ENCODE assay signal across 8 cellular contexts in the genomic region with DNA sequence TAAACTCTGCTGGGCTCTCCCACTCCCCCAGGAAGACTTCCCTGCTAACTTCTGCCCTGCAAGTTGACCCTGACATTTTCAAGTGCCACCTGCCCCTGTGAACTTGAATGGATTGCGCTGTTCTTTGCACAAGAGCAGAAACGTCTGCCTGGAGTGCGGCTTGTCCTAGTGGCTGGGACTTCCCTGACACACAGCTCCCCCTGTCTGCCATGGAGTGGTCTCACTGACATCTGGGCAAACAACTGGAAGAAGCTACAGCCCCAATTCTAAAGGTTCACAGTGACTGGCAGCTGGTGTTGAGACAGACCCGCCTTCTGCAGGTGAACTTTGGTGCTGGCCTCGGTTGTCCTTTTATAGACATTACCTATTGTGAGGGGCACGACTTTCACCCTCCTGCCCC.
A peak's percentile ranks its signal among the peaks of the same experiment; 100 is the strongest.
DNase-seq lines count a peak whose midpoint lies in the region; ATAC-seq, FAIRE-seq and TF ChIP-seq lines count a peak whose summit lies in the region.
"Not testable (repeated sequence)": the region's sequence is repeated elsewhere in the genome, so short reads cannot be mapped to it uniquely, and the experiment has no call there.

No MANE protein-coding gene starts in this region.

- not testable (repeated sequence) for H3K4me1 Mint-ChIP-seq in GM23338, mesothelial cell of epicardium

- H3K9ac ChIP-seq in K562 (ENCODE audit: insufficient read depth in 1 of 2, low read depth in 2 of 2, low read length in 2 of 2) = not testable (repeated sequence)

- intact Hi-C loops in K562 (cut with micrococcal nuclease) = loop anchor here (10.0 kb wide), 2 partner anchors 94 to 134 kb away; no protein-coding TSS in a partner anchor

- TF ChIP-seq CTCF in C4-2B (conservative IDR thresholded peaks at IDR 0.05) (peak; percentile 5; the same call in 1 of the 2 replicates), GM23338 (conservative IDR thresholded peaks at IDR 0.05; ENCODE audit: low read depth in 2 of 2) (peak; percentile 60 to 89), WERI-Rb-1 (IDR thresholded peaks at IDR 0.05; ENCODE audit: low read depth, low read length) (peak; percentile 46), K562 (IDR thresholded peaks at IDR 0.05 in 2 of 3, conservative IDR thresholded peaks at IDR 0.05 in 1 of 3; ENCODE audit: insufficient read depth in 2 of 3, low read depth in 1 of 3, low read length in 3 of 3) (peak; percentile 59 to 66 (median 66)), cardiac muscle cell (IDR thresholded peaks at IDR 0.05; ENCODE audit: low read depth, low read length) (peak; percentile 60)
- not testable (repeated sequence) for TF ChIP-seq CTCF in mesothelial cell of epicardium (IDR thresholded peaks at IDR 0.05; ENCODE audit: unreplicated experiment)

- not testable (repeated sequence) for H3K4me3 Mint-ChIP-seq in GM23338, mesothelial cell of epicardium

- peak; percentile 56 to 71 for TF ChIP-seq RAD21 in K562 (CRISPR knock-in tag; conservative IDR thresholded peaks at IDR 0.05 in 1 of 2, IDR thresholded peaks at IDR 0.05 in 1 of 2)

- H3K4me1 ChIP-seq in GM23338 (ENCODE audit: insufficient read depth); K562 (replicated peaks in 1 of 2; ENCODE audit: control insufficient read depth in 2 of 2, insufficient read depth in 2 of 2, low read length in 2 of 2); cardiac muscle cell (ENCODE audit: low read depth): not testable (repeated sequence)

- H3K79me2 ChIP-seq in GM23338 (replicated peaks; ENCODE audit: insufficient read depth); K562 (ENCODE audit: control insufficient read depth, insufficient read depth, low read length): not testable (repeated sequence)

- BruUV-seq in K562 (replicated peaks; lab: Mats Ljungman, UMichigan) = not testable (repeated sequence)

- H3K36me3 ChIP-seq in GM23338 (ENCODE audit: insufficient read depth); WERI-Rb-1; K562 (ENCODE audit: control insufficient read depth, insufficient read depth, low read length); cardiac muscle cell: not testable (repeated sequence)

- H3K36me3 Mint-ChIP-seq in GM23338 (ENCODE audit: low read depth); mesothelial cell of epicardium: not testable (repeated sequence)

- not testable (repeated sequence) for H3K4me3 ChIP-seq in GM23338; WERI-Rb-1 (ENCODE audit: low read depth, low read length); K562; cardiac muscle cell

- peak; percentile 89 for DNase-seq in GM23338 (ENCODE audit: low spot score)
- peak; percentile 34 for DNase-seq in NCI-H748 (lab: John Stamatoyannopoulos, UW; ENCODE audit: unreplicated experiment)
- peak; percentile 13 for DNase-seq in WERI-Rb-1
- DNase-seq in K562 (ENCODE audit: extremely low read depth in 1 of 4, low spot score in 3 of 4) = peak; percentile 17 to 66 (median 30)
- peak; percentile 73 to 80 for DNase-seq in cardiac muscle cell (ENCODE audit: low read depth in 1 of 2, low spot score in 1 of 2)
- peak; percentile 31 to 45 for DNase-seq in mesothelial cell of epicardium (ENCODE audit: low spot score in 2 of 2, unreplicated experiment in 2 of 2)
- peak; percentile 27 for DNase-seq in stimulated activated CD4-positive, alpha-beta T cell treated with anti-CD3 and anti-CD28 coated beads, Interleukin-4, amount 100 ng/mL, for 1 hour

- POLR2A ChIA-PET in K562 (lab: Yijun Ruan, JAX) = interaction anchor here (0.6 kb wide), 1 partner anchor 205 kb away, joined by 3 read pairs; no protein-coding TSS in a partner anchor

- H3K27ac ChIP-seq in C4-2B; GM23338 (ENCODE audit: low read depth); WERI-Rb-1; K562 (ENCODE audit: extremely low read depth, low read depth, low read length); cardiac muscle cell: not testable (repeated sequence)

- H3K27me3 ChIP-seq in GM23338 (ENCODE audit: insufficient read depth); WERI-Rb-1 (ENCODE audit: insufficient read depth, low read depth, severe bottlenecking); K562 (ENCODE audit: control insufficient read depth in 2 of 2, insufficient read depth in 2 of 2, low read length in 2 of 2); cardiac muscle cell: not testable (repeated sequence)

- not testable (repeated sequence) for H3F3A ChIP-seq in GM23338 (replicated peaks; ENCODE audit: low read depth)

- 10% methylated on average over 5 of the region's 6 CpGs for WGBS in K562 (ENCODE audit: insufficient coverage, low coverage, missing lambda C conversion rate)

- not testable (repeated sequence) for H3K9me1 ChIP-seq in K562 (ENCODE audit: control insufficient read depth, insufficient read depth, low read length)

- not testable (repeated sequence) for H3K9me3 ChIP-seq in WERI-Rb-1 (ENCODE audit: severe bottlenecking); K562 (replicated peaks; ENCODE audit: control insufficient read depth, insufficient read depth, low read depth, low read length); cardiac muscle cell (ENCODE audit: low read depth)

- CTCF ChIA-PET in K562 (lab: Yijun Ruan, JAX; ENCODE audit: low intra/inter-chr PET ratio) = interaction anchor here (0.7 to 1.9 kb wide), 3 partner anchors 90 to 138 kb away, joined by 3 to 7 read pairs (median 4); no protein-coding TSS in a partner anchor

- H3K4me2 ChIP-seq in GM23338; K562 (ENCODE audit: insufficient read depth, low read length): not testable (repeated sequence)

- not testable (repeated sequence) for H3K9me2 ChIP-seq in GM23338 (ENCODE audit: insufficient read depth)

- FAIRE-seq in K562 (lab: Jason Lieb, UNC) = peak; percentile 48

- not testable (repeated sequence) for H4K20me1 ChIP-seq in GM23338 (replicated peaks; ENCODE audit: insufficient read depth); K562 (replicated peaks; ENCODE audit: control insufficient read depth, insufficient read depth, low read length)

- ATAC-seq in GM23338 = peak; percentile 96
- ATAC-seq in K562 = peak; percentile 83

- in situ Hi-C loops in K562 (cut with MboI) = loop anchor here (25.0 kb wide), 1 partner anchor 243 kb away; no protein-coding TSS in a partner anchor

- H3K27ac Mint-ChIP-seq in GM23338, mesothelial cell of epicardium: not testable (repeated sequence)

- not testable (repeated sequence) for H2AFZ ChIP-seq in GM23338; K562 (ENCODE audit: low read depth, low read length)

- TF ChIP-seq POLR2A in K562 (conservative IDR thresholded peaks at IDR 0.05) = not testable (repeated sequence)

- not testable (repeated sequence) for TF ChIP-seq EP300 in K562 (IDR thresholded peaks at IDR 0.05; ENCODE audit: low read length)

- H3K9me3 Mint-ChIP-seq in GM23338, mesothelial cell of epicardium: not testable (repeated sequence)

- H3K27me3 Mint-ChIP-seq in GM23338 (ENCODE audit: insufficient read depth, low read depth, poor library complexity); mesothelial cell of epicardium (ENCODE audit: low read depth): not testable (repeated sequence)

TF ChIP-seq in K562, 482 proteins besides CTCF, POLR2A, EP300 and RAD21:
- TF ChIP-seq SMC3 (conservative IDR thresholded peaks at IDR 0.05; ENCODE audit: insufficient read depth, low read depth, low read length) = peak; percentile 51
TF ChIP-seq in K562: peak in this region for 1; not testable (repeated sequence) for 481.

Comparison
In these comparisons a context has a peak if more than half of its experiments do, and no peak if none do; other contexts are left out.
1. DNase-seq: peak in every context shown above with its lines; median percentile 89 in GM23338; 76 in cardiac muscle cell; 38 in mesothelial cell of epicardium; 34 in NCI-H748; 30 in K562; 27 in stimulated activated CD4-positive, alpha-beta T cell treated with anti-CD3 and anti-CD28 coated beads, Interleukin-4, amount 100 ng/mL, for 1 hour; 13 in WERI-Rb-1.